Comparison of ENCODE assay signal across 14 cellular contexts in the genomic region with DNA sequence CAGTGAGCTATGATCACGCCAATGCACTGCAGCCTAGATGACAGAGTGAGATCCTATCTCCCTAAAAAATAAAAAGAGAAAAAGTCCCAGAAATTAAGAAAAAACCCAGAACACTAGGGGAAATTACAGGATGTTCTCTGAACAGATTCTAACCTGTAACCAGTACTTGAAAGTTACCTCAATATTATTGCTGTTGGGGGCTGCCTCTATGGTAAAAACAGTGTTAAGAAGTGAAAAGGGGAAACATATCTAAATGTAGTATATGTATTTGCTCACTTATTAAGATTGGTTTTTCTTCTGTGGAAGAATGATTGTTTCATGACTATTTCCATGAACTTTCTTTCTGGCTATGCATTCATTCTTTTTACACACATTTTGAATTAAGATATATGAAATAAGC. TPM values are rescaled to one million over a fixed set of nuclear protein-coding genes. Genes with fewer than 3 reads are reported as not detected.
DNase-seq lines count a peak whose midpoint lies in the region; ATAC-seq, FAIRE-seq and TF ChIP-seq lines count a peak whose summit lies in the region.
"Had no signal": no experiment of that assay in that cellular context is flagged by ENCODE, and none has a peak within 500 bp of the region (broad histone marks: within the 10 kb centered on the region; RNA-seq: fewer than 3 reads in every experiment).

No MANE protein-coding gene starts in this region.

- no peaks in the 10 kb centered on the region for H3K9me3 ChIP-seq in naive thymus-derived CD4-positive, alpha-beta T cell (ENCODE audit: control insufficient read depth in 2 of 3, low read length in 3 of 3)
- H3K9me3 ChIP-seq in kidney (ENCODE audit: control insufficient read depth in 1 of 2, low read length in 2 of 2), result no peaks in the 10 kb centered on the region
- H3K9me3 ChIP-seq: A549, testis had no signal

- peaks cover 73% of the 10 kb centered on the region for H3K4me1 Mint-ChIP-seq in activated CD4-positive, alpha-beta T cell treated with anti-CD3 and anti-CD28 coated beads, Interleukin-2, amount 10 ng/mL, durations not matched to agents 7 days and 5 days
- peaks cover 77% of the 10 kb centered on the region for H3K4me1 Mint-ChIP-seq in activated CD8-positive, alpha-beta T cell treated with anti-CD3 and anti-CD28 coated beads, Interleukin-2, amount 10 ng/mL, durations not matched to agents 7 days and 5 days (ENCODE audit: low read depth)
- peaks cover 33 to 90% (median 77%) of the 10 kb centered on the region in 7 donors for H3K4me1 Mint-ChIP-seq in naive thymus-derived CD4-positive, alpha-beta T cell

- no peak overlapping the region for H3K4me3 ChIP-seq in naive thymus-derived CD4-positive, alpha-beta T cell (ENCODE audit: low read length)
- no peak overlapping the region for H3K4me3 ChIP-seq in kidney (ENCODE audit: low read length in 2 of 2)
- H3K4me3 ChIP-seq: A549, GM23338, testis had no signal

- H3K27me3 Mint-ChIP-seq in activated CD4-positive, alpha-beta T cell treated with anti-CD3 and anti-CD28 coated beads, Interleukin-2, amount 10 ng/mL, durations not matched to agents 7 days and 5 days, result no peaks in the 10 kb centered on the region
- H3K27me3 Mint-ChIP-seq in activated CD8-positive, alpha-beta T cell treated with anti-CD3 and anti-CD28 coated beads, Interleukin-2, amount 10 ng/mL, durations not matched to agents 7 days and 5 days (ENCODE audit: low read depth), result no peaks in the 10 kb centered on the region
- H3K27me3 Mint-ChIP-seq in naive thymus-derived CD4-positive, alpha-beta T cell, result no peaks in the 10 kb centered on the region

- peaks cover 40 to 69% of the 10 kb centered on the region in 2 donors for H3K4me1 ChIP-seq in naive thymus-derived CD4-positive, alpha-beta T cell (ENCODE audit: control insufficient read depth in 2 of 2, insufficient read depth in 2 of 2, low read length in 2 of 2)
- no peaks in the 10 kb centered on the region for H3K4me1 ChIP-seq in kidney (ENCODE audit: control insufficient read depth in 1 of 2, insufficient read depth in 1 of 2, low read depth in 1 of 2, low read length in 2 of 2)
- H3K4me1 ChIP-seq: A549, testis had no signal

- peaks cover 0 to 11% (median 11%) of the 10 kb centered on the region in 3 experiments for H3K36me3 ChIP-seq in naive thymus-derived CD4-positive, alpha-beta T cell (ENCODE audit: control insufficient read depth in 2 of 3, insufficient read depth in 3 of 3, low read length in 3 of 3)
- H3K36me3 ChIP-seq in kidney (ENCODE audit: control insufficient read depth in 1 of 2, insufficient read depth in 2 of 2, low read length in 2 of 2), result no peaks in the 10 kb centered on the region

- CTCF ChIA-PET in activated CD4-positive, alpha-beta T cell treated with anti-CD3 and anti-CD28 coated beads, Interleukin-2, amount 10 ng/mL, durations not matched to agents 7 days and 5 days (lab: Charles Lee), result interaction anchor here (1.3 to 1.8 kb wide), 2 partner anchors 8 to 14 kb away, joined by 4 to 6 read pairs; a partner anchor contains a TSS
- CTCF ChIA-PET in activated CD8-positive, alpha-beta T cell treated with anti-CD3 and anti-CD28 coated beads, Interleukin-2, amount 10 ng/mL, durations not matched to agents 7 days and 5 days (lab: Charles Lee), result interaction anchor here (1.1 to 6.0 kb wide), 6 partner anchors 14 to 490 kb away, joined by 3 to 56 read pairs (median 4); a partner anchor contains a TSS
- CTCF ChIA-PET in naive thymus-derived CD4-positive, alpha-beta T cell (lab: Charles Lee), result interaction anchor here (0.6 to 1.4 kb wide), 3 partner anchors 11 to 181 kb away, joined by 3 read pairs; no protein-coding TSS in a partner anchor

- intact Hi-C loops in naive thymus-derived CD4-positive, alpha-beta T cell (cut with micrococcal nuclease), result no loop called here
- intact Hi-C loops in kidney (cut with DNase I), result no loop called here

- peak overlapping the region; percentile 9 for H3K4me3 Mint-ChIP-seq in activated CD4-positive, alpha-beta T cell treated with anti-CD3 and anti-CD28 coated beads, Interleukin-2, amount 10 ng/mL, durations not matched to agents 7 days and 5 days
- no peak overlapping the region for H3K4me3 Mint-ChIP-seq in activated CD8-positive, alpha-beta T cell treated with anti-CD3 and anti-CD28 coated beads, Interleukin-2, amount 10 ng/mL, durations not matched to agents 7 days and 5 days
- peak overlapping the region; percentile 0 to 77 (median 42) for H3K4me3 Mint-ChIP-seq in naive thymus-derived CD4-positive, alpha-beta T cell
- H3K4me3 Mint-ChIP-seq: GM23338 had no signal

- POLR2A ChIA-PET in activated CD4-positive, alpha-beta T cell treated with anti-CD3 and anti-CD28 coated beads, Interleukin-2, amount 10 ng/mL, durations not matched to agents 7 days and 5 days (lab: Charles Lee), result interaction anchor here (1.1 kb wide), 1 partner anchor 11 kb away, joined by 4 read pairs; no protein-coding TSS in a partner anchor
- POLR2A ChIA-PET in activated CD8-positive, alpha-beta T cell treated with anti-CD3 and anti-CD28 coated beads, Interleukin-2, amount 10 ng/mL, durations not matched to agents 7 days and 5 days (lab: Charles Lee), result interaction anchor here (0.6 to 1.4 kb wide), 3 partner anchors 19 to 326 kb away, joined by 3 to 5 read pairs (median 3); no protein-coding TSS in a partner anchor
- POLR2A ChIA-PET in naive thymus-derived CD4-positive, alpha-beta T cell (lab: Charles Lee), result interaction anchor here (0.8 to 1.2 kb wide), 2 partner anchors 9 to 13 kb away, joined by 3 to 4 read pairs; a partner anchor contains a TSS

- H3K36me3 Mint-ChIP-seq in activated CD4-positive, alpha-beta T cell treated with anti-CD3 and anti-CD28 coated beads, Interleukin-2, amount 10 ng/mL, durations not matched to agents 7 days and 5 days (ENCODE audit: low read depth), result peaks cover 85% of the 10 kb centered on the region
- H3K36me3 Mint-ChIP-seq in activated CD8-positive, alpha-beta T cell treated with anti-CD3 and anti-CD28 coated beads, Interleukin-2, amount 10 ng/mL, durations not matched to agents 7 days and 5 days (ENCODE audit: low read depth), result peaks cover 74% of the 10 kb centered on the region
- H3K36me3 Mint-ChIP-seq in naive thymus-derived CD4-positive, alpha-beta T cell, result peaks cover 5 to 56% (median 40%) of the 10 kb centered on the region in 5 donors

- H3K27ac ChIP-seq in naive thymus-derived CD4-positive, alpha-beta T cell (ENCODE audit: low read depth, low read length), result peak overlapping the region; percentile 5
- H3K27ac ChIP-seq in kidney (ENCODE audit: low read depth in 2 of 2, low read length in 2 of 2), result no peak overlapping the region
- H3K27ac ChIP-seq: A549, C4-2B, testis had no signal

- peak; percentile 21 for FAIRE-seq in GM18507 (lab: Jason Lieb, UNC)
- no peak for FAIRE-seq in kidney (lab: Jason Lieb, UNC)
- FAIRE-seq: A549 had no signal

- ATAC-seq in activated CD8-positive, alpha-beta T cell treated with anti-CD3 and anti-CD28 coated beads, Interleukin-2, amount 10 ng/mL, durations not matched to agents 7 days and 5 days, result no peak
- ATAC-seq in naive thymus-derived CD4-positive, alpha-beta T cell, result no peak
- no peak for ATAC-seq in GM18517 (IDR thresholded peaks at IDR 0.05; ENCODE audit: unreplicated experiment)
- ATAC-seq in GM19452 (IDR thresholded peaks at IDR 0.05; ENCODE audit: unreplicated experiment), result no peak
- ATAC-seq: A549, GM23338 had no signal

- TF ChIP-seq CTCF in kidney (IDR thresholded peaks at IDR 0.05; ENCODE audit: borderline replicate concordance, extremely low read depth, insufficient read depth), result no peak

- no peak overlapping the region for H3K9ac ChIP-seq in kidney (ENCODE audit: low read length in 2 of 2)

- peak overlapping the region; percentile 27 for H3K27ac Mint-ChIP-seq in activated CD4-positive, alpha-beta T cell treated with anti-CD3 and anti-CD28 coated beads, Interleukin-2, amount 10 ng/mL, durations not matched to agents 7 days and 5 days
- peak overlapping the region; percentile 76 for H3K27ac Mint-ChIP-seq in activated CD8-positive, alpha-beta T cell treated with anti-CD3 and anti-CD28 coated beads, Interleukin-2, amount 10 ng/mL, durations not matched to agents 7 days and 5 days
- peak overlapping the region in 8 of 9 donors; percentile 22 to 92 (median 74) for H3K27ac Mint-ChIP-seq in naive thymus-derived CD4-positive, alpha-beta T cell
- H3K27ac Mint-ChIP-seq: GM23338 had no signal

- peaks cover 4% of the 10 kb centered on the region for H3K9me3 Mint-ChIP-seq in activated CD4-positive, alpha-beta T cell treated with anti-CD3 and anti-CD28 coated beads, Interleukin-2, amount 10 ng/mL, durations not matched to agents 7 days and 5 days
- no peaks in the 10 kb centered on the region for H3K9me3 Mint-ChIP-seq in activated CD8-positive, alpha-beta T cell treated with anti-CD3 and anti-CD28 coated beads, Interleukin-2, amount 10 ng/mL, durations not matched to agents 7 days and 5 days (ENCODE audit: insufficient read depth)
- peaks cover 0 to 8% (median 0%) of the 10 kb centered on the region in 11 donors for H3K9me3 Mint-ChIP-seq in naive thymus-derived CD4-positive, alpha-beta T cell
- H3K9me3 Mint-ChIP-seq: GM23338 had no signal

- H3K27me3 ChIP-seq in naive thymus-derived CD4-positive, alpha-beta T cell (ENCODE audit: control insufficient read depth in 2 of 2, insufficient read depth in 2 of 2, low read length in 2 of 2), result no peaks in the 10 kb centered on the region
- H3K27me3 ChIP-seq: testis had no signal

- DNase-seq in activated CD4-positive, alpha-beta T cell treated with anti-CD3 and anti-CD28 coated beads, Interleukin-2, amount 10 ng/mL, durations not matched to agents 7 days and 5 days, result no peak
- DNase-seq in activated CD4-positive, alpha-beta T cell treated with anti-CD3 and anti-CD28 coated beads for 1 hour, result no peak
- DNase-seq in GM18507 (ENCODE audit: extremely low spot score, insufficient read length, low read depth) (no peak), kidney (no peak)
- DNase-seq in activated CD8-positive, alpha-beta T cell treated with anti-CD3 and anti-CD28 coated beads, Interleukin-2, amount 10 ng/mL, durations not matched to agents 7 days and 5 days, result no peak
- DNase-seq in naive thymus-derived CD4-positive, alpha-beta T cell, result no peak
- DNase-seq: activated gamma-delta T cell, NCI-H1694 treated with DMSO at 0.1 percent for 48 hours, testis had no signal

RNA-seq across cellular contexts. Expression of a gene that starts 13.6 kb away (rescaled TPM):
- 100 to 1,000 TPM; 160 to 163 TPM for total RNA-seq in activated CD4-positive, alpha-beta T cell treated with anti-CD3 and anti-CD28 coated beads, Interleukin-2, amount 10 ng/mL, durations not matched to agents 7 days and 5 days
- total RNA-seq in activated CD8-positive, alpha-beta T cell treated with anti-CD3 and anti-CD28 coated beads, Interleukin-2, amount 10 ng/mL, durations not matched to agents 7 days and 5 days, result 100 to 1,000 TPM; 144 to 152 TPM
- total RNA-seq in naive thymus-derived CD4-positive, alpha-beta T cell, result 100 to 1,000 TPM; 135 to 212 (median 159) TPM
- polyA plus RNA-seq in naive thymus-derived CD4-positive, alpha-beta T cell, result 100 to 1,000 TPM in 1 of 2 donors, 10 to 100 TPM in 1; 66.9 to 121 TPM
- 23.5 TPM for total RNA-seq in kidney
- polyA plus RNA-seq in kidney (ENCODE audit: insufficient read depth, low read depth, low replicate concordance), result 0.39 TPM
